ENCODE assay signal across 8 cellular contexts in the genomic region with DNA sequence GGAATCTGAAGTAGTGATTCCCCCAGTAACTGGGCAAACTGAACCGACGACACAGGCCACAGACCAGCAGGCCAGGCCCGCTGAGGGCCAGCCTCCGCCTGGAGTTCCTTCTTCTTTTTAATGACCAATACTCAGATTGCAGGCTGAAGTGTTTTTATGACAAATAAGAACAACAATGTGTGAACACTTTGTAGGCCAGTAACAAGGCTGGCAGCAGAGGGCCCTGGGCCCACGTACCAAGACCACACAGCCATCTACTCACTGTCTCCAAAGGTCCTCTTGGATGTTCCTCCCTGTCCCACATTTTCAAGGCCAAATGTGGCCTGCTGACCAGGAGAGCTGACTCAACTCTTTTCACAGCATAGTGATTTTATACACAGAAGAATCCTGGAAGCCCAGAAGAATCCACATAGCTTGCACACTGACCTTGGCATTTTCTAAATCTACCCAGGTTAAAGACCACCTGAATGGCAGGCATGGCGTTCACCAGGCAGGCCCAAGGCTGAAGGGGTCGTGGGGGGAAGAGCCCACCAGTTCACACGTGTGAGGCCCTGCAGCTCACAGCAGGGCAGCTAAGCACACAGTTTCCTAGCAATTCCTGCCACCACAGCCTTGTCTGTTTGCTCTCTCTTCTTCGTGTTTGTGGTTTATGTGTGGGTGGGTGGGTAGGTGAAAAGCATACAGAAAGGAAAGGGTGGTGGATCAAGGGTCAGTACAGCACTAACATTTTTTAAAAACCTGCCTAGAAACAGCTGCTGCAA.
DNase-seq lines count a peak whose midpoint lies in the region; ATAC-seq and TF ChIP-seq lines count a peak whose summit lies in the region.

No MANE protein-coding gene starts in this region.

- peaks cover 78% of the 10 kb centered on the region for H3K4me1 Mint-ChIP-seq in dendritic cell treated with granulocyte-macrophage colony-stimulating factor and Interleukin-4, amounts not matched to agents 40 ng/mL and 50 ng/mL, for 4 days (ENCODE audit: low read depth)

- intact Hi-C loops in dendritic cell treated with granulocyte-macrophage colony-stimulating factor and Interleukin-4, amounts not matched to agents 40 ng/mL and 50 ng/mL, for 4 days (cut with micrococcal nuclease) = loop anchor here (5.0 kb wide), 2 partner anchors 333 to 1012 kb away; a partner anchor contains a TSS

- H3K36me3 Mint-ChIP-seq in dendritic cell treated with granulocyte-macrophage colony-stimulating factor and Interleukin-4, amounts not matched to agents 40 ng/mL and 50 ng/mL, for 4 days (ENCODE audit: low read depth) = peaks cover 3% of the 10 kb centered on the region

- H3K4me3 ChIP-seq in parathyroid adenoma (ENCODE audit: low read depth, low read length) = no peak overlapping the region

- peak overlapping the region; percentile 54 for H3K27ac ChIP-seq in parathyroid adenoma

- H3K79me2 ChIP-seq in parathyroid adenoma = no peaks in the 10 kb centered on the region

- peak overlapping the region; percentile 13 for H3K4me3 Mint-ChIP-seq in dendritic cell treated with granulocyte-macrophage colony-stimulating factor and Interleukin-4, amounts not matched to agents 40 ng/mL and 50 ng/mL, for 4 days

- H3K27me3 ChIP-seq in parathyroid adenoma (ENCODE audit: control insufficient read depth, insufficient read depth, low read length) = no peaks in the 10 kb centered on the region

- no peaks in the 10 kb centered on the region for H3K27me3 Mint-ChIP-seq in dendritic cell treated with granulocyte-macrophage colony-stimulating factor and Interleukin-4, amounts not matched to agents 40 ng/mL and 50 ng/mL, for 4 days

- H3K4me1 ChIP-seq in parathyroid adenoma = peaks cover 11% of the 10 kb centered on the region

- no peak overlapping the region for H3K9ac ChIP-seq in parathyroid adenoma

- TF ChIP-seq CTCF in parathyroid adenoma (IDR thresholded peaks at IDR 0.05) = no peak

- no peaks in the 10 kb centered on the region for H3K9me3 Mint-ChIP-seq in dendritic cell treated with granulocyte-macrophage colony-stimulating factor and Interleukin-4, amounts not matched to agents 40 ng/mL and 50 ng/mL, for 4 days

- no peak overlapping the region for H3K4me2 ChIP-seq in parathyroid adenoma (ENCODE audit: low read length)

- H3K9me3 ChIP-seq in parathyroid adenoma (ENCODE audit: control insufficient read depth, low read length) = no peaks in the 10 kb centered on the region

- ATAC-seq in GM18909 (IDR thresholded peaks at IDR 0.05; ENCODE audit: poor library complexity, unreplicated experiment) = peak; percentile 41
- ATAC-seq in HG03378 (IDR thresholded peaks at IDR 0.05; ENCODE audit: unreplicated experiment) = peak; percentile 35

- H3K36me3 ChIP-seq in parathyroid adenoma (ENCODE audit: control insufficient read depth, insufficient read depth, low read length) = no peaks in the 10 kb centered on the region

- peak overlapping the region; percentile 91 for H3K27ac Mint-ChIP-seq in dendritic cell treated with granulocyte-macrophage colony-stimulating factor and Interleukin-4, amounts not matched to agents 40 ng/mL and 50 ng/mL, for 4 days

- DNase-seq in DMS53 treated with DMSO at 0.1 percent for 48 hours (lab: John Stamatoyannopoulos, UW; ENCODE audit: unreplicated experiment) = no peak
- DNase-seq in HUDEP-2 (lab: John Stamatoyannopoulos, UW; ENCODE audit: unreplicated experiment in 76 of 76) = no peak
- no peak for DNase-seq in NCI-H2107 treated with DMSO at 0.1 percent for 48 hours (lab: John Stamatoyannopoulos, UW; ENCODE audit: unreplicated experiment)
- DNase-seq in NCI-H128 (lab: John Stamatoyannopoulos, UW; ENCODE audit: unreplicated experiment) = no peak

- peak overlapping the region; percentile 50 for H2AFZ ChIP-seq in parathyroid adenoma
